8 cellular contexts compared by ENCODE assay signal in the genomic region with DNA sequence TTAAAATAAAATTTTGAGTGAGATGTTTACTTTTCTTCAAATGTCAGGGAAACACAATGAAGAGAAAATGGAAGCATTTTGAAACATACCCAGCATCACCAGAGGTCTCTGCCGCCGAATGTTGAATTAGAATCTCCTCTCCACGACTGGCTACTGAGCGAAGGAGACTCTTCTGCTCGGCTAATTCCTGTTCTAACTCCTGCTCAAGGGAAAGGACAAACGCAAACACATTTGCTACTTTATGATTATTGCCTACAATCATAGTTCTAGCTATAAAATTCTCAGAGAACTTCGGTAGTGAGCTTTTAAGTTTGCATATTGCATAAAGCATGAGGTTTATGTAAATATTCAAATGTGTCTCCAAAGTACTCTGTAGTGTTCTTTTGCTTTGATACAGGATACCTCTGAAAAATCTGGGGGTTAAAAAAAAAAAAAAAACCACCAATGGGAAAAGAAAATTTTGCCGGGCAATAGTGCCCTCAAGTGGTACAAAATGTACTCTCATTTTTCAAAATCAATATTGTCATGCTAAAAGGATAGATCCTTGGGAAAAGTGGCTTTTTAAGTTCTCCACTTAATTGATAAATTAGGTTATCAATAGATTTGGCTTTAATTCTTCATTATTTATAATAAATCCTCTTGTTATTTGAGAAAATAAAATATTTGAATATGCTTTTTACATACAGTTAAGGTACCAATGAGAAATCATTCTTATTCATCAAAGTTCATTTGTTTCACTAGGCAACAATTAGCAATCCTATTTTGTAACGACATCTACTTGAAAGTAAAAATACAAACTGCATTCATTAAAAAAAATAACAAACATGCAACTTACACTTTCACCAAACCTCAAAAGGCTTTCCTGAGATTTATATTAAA.
A peak's percentile ranks its signal among the peaks of the same experiment; 100 is the strongest.
DNase-seq lines count a peak whose midpoint lies in the region; ATAC-seq, FAIRE-seq and TF ChIP-seq lines count a peak whose summit lies in the region.

No MANE protein-coding gene starts in this region.

- H3K36me3 ChIP-seq in DOHH2 (ENCODE audit: control insufficient read depth, low read length): peaks cover 76% of the 10 kb centered on the region

- no peak for ATAC-seq in HG03439 (IDR thresholded peaks at IDR 0.05; ENCODE audit: unreplicated experiment)

- H3K79me2 ChIP-seq in DOHH2 (ENCODE audit: control insufficient read depth, low read length): no peaks in the 10 kb centered on the region

- no peaks in the 10 kb centered on the region for H4K20me1 ChIP-seq in DOHH2 (ENCODE audit: control insufficient read depth, insufficient read depth, low read depth, low read length)

- no peak overlapping the region for H3K4me3 ChIP-seq in DOHH2 (ENCODE audit: low read length)

- no peaks in the 10 kb centered on the region for H3K9me2 ChIP-seq in DOHH2 (replicated peaks; ENCODE audit: control insufficient read depth, low read length)

- H3K4me2 ChIP-seq in DOHH2 (ENCODE audit: low read length): no peak overlapping the region

- no peaks in the 10 kb centered on the region; the same call in 1 of the 2 replicates for H3K9me3 ChIP-seq in DOHH2 (ENCODE audit: control insufficient read depth, insufficient read depth, low read length)

- peaks cover 6% of the 10 kb centered on the region; the same call in 1 of the 2 replicates for H3F3A ChIP-seq in DOHH2 (ENCODE audit: control insufficient read depth, insufficient read depth)

- peak; percentile 17 for DNase-seq in HTR-8/SVneo (ENCODE audit: insufficient read length, low spot score)
- DNase-seq in T-helper 9 cell: peak; percentile 5
- DNase-seq in germinal center (ENCODE audit: low spot score): peak; percentile 14
- DNase-seq in superior temporal gyrus (ENCODE audit: extremely low spot score): peak; percentile 82
- no peak for DNase-seq in GF-D8 (lab: John Stamatoyannopoulos, UW)
- no peak for DNase-seq in NCI-H226

- no peaks in the 10 kb centered on the region for H3K27me3 ChIP-seq in DOHH2 (ENCODE audit: control insufficient read depth, low read length)

- H3K4me1 ChIP-seq in DOHH2 (ENCODE audit: control insufficient read depth, low read length): no peaks in the 10 kb centered on the region

- TF ChIP-seq CTCF in DOHH2 (IDR thresholded peaks at IDR 0.05; ENCODE audit: low read depth, low read length, poor library complexity, severe bottlenecking): peak; percentile 46

- H3K27ac ChIP-seq in DOHH2 (ENCODE audit: low read depth, low read length): no peak overlapping the region

- no peak for FAIRE-seq in HTR-8/SVneo (lab: Jason Lieb, UNC)

Comparison
In these comparisons a context has a peak if more than half of its experiments do, and no peak if none do; other contexts are left out.
1. DNase-seq: peak in HTR-8/SVneo (single experiment), T-helper 9 cell (single experiment), germinal center (single experiment) and superior temporal gyrus (single experiment); none in GF-D8 (single experiment) and NCI-H226 (single experiment).